In the genomic region with DNA sequence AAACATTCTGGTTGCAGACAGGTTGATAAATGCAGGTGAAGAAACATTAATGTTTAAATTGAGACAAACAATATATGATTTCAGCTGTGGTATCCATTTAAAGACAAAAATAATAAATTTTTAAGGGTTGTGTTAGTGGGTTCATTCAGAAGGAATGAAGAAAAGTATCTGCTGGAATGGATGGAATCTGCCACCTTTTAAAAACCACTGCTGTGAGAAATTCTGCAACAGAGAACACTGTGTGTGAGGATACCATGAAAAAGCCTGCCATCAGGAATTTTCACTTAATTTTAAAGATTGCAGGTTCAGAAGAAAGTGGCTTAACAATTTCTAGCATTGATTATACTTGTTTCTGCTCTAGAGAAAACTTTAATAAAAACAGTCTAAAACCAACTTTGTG, we compare ENCODE assay signal across 19 cellular contexts.
"Had no signal": no experiment of that assay in that cellular context is flagged by ENCODE, and none has a peak within 500 bp of the region (broad histone marks: within the 10 kb centered on the region; RNA-seq: fewer than 3 reads in every experiment).

No MANE protein-coding gene starts in this region.

- H3K4me1 ChIP-seq: esophagus squamous epithelium, gastroesophageal sphincter, left ventricle myocardium inferior, testis, transverse colon had no signal

- H3K36me3 Mint-ChIP-seq: natural killer cell; stimulated activated naive B cell treated with anti-CD40 and anti-IgM and Interleukin-4, amounts not matched to agents 10 μg/mL and 1 μg/mL and 100 μg/mL, for 72 hours had no signal

- H3K4me3 Mint-ChIP-seq: natural killer cell; stimulated activated naive B cell treated with anti-CD40 and anti-IgM and Interleukin-4, amounts not matched to agents 10 μg/mL and 1 μg/mL and 100 μg/mL, for 72 hours; stimulated activated naive CD8-positive, alpha-beta T cell treated with anti-CD3 and anti-CD28 coated beads, Interleukin-15, amount 100 ng/mL, for 72 hours had no signal

- H3K4me1 Mint-ChIP-seq: natural killer cell; stimulated activated naive CD8-positive, alpha-beta T cell treated with anti-CD3 and anti-CD28 coated beads, Interleukin-15, amount 100 ng/mL, for 72 hours had no signal

- H3K9me3 ChIP-seq: esophagus squamous epithelium, gastroesophageal sphincter, left ventricle myocardium inferior, testis, transverse colon had no signal

- H3K4me3 ChIP-seq: esophagus squamous epithelium, gastroesophageal sphincter, hepatocyte, left ventricle myocardium inferior, lung, testis, transverse colon had no signal

- H3K27me3 Mint-ChIP-seq: stimulated activated naive CD8-positive, alpha-beta T cell treated with anti-CD3 and anti-CD28 coated beads, Interleukin-15, amount 100 ng/mL, for 72 hours had no signal

- DNase-seq: central memory CD4-positive, alpha-beta T cell; effector memory CD4-positive, alpha-beta T cell; esophagus squamous epithelium; foreskin fibroblast; head of caudate nucleus; kidney; left cardiac atrium; left ventricle myocardium inferior; natural killer cell; stimulated activated CD4-positive, alpha-beta T cell treated with anti-CD3 and anti-CD28 coated beads, Interleukin-2, amount 100 ng/mL, for 24 hours; stimulated activated CD4-positive, alpha-beta T cell treated with anti-CD3 and anti-CD28 coated beads, Interleukin-4, amount 100 ng/mL, for 4 hours; stimulated activated naive B cell treated with anti-CD40 and anti-IgM and Interleukin-4, amounts not matched to agents 10 μg/mL and 1 μg/mL and 100 μg/mL, for 72 hours; stimulated activated naive CD8-positive, alpha-beta T cell treated with anti-CD3 and anti-CD28 coated beads, Interleukin-15, amount 100 ng/mL, for 72 hours; testis; transverse colon had no signal

- H3K27ac ChIP-seq: esophagus squamous epithelium, gastroesophageal sphincter, hepatocyte, left ventricle myocardium inferior, testis, transverse colon had no signal

- H3K27me3 ChIP-seq: esophagus squamous epithelium, gastroesophageal sphincter, hepatocyte, testis, transverse colon had no signal

- ATAC-seq: gastroesophageal sphincter; left cardiac atrium; natural killer cell; sciatic nerve; stimulated activated naive B cell treated with anti-CD40 and anti-IgM and Interleukin-4, amounts not matched to agents 10 μg/mL and 1 μg/mL and 100 μg/mL, for 72 hours; stimulated activated naive CD8-positive, alpha-beta T cell treated with anti-CD3 and anti-CD28 coated beads, Interleukin-15, amount 100 ng/mL, for 72 hours had no signal

- H3K9me3 Mint-ChIP-seq: stimulated activated naive B cell treated with anti-CD40 and anti-IgM and Interleukin-4, amounts not matched to agents 10 μg/mL and 1 μg/mL and 100 μg/mL, for 72 hours; stimulated activated naive CD8-positive, alpha-beta T cell treated with anti-CD3 and anti-CD28 coated beads, Interleukin-15, amount 100 ng/mL, for 72 hours had no signal

- H2AFZ ChIP-seq: hepatocyte had no signal

- H3K27ac Mint-ChIP-seq: natural killer cell; stimulated activated naive B cell treated with anti-CD40 and anti-IgM and Interleukin-4, amounts not matched to agents 10 μg/mL and 1 μg/mL and 100 μg/mL, for 72 hours; stimulated activated naive CD8-positive, alpha-beta T cell treated with anti-CD3 and anti-CD28 coated beads, Interleukin-15, amount 100 ng/mL, for 72 hours had no signal

- H3K36me3 ChIP-seq: esophagus squamous epithelium, gastroesophageal sphincter, left ventricle myocardium inferior, transverse colon had no signal
